In genomic region chr6:137197684-137198645, GRCh38 we compare ENCODE assay signal across 25 cellular contexts. TPM values are rescaled to one million over a fixed set of nuclear protein-coding genes. Genes with fewer than 3 reads are reported as not detected.
"Had no signal": no experiment of that assay in that cellular context is flagged by ENCODE, and none has a peak within 500 bp of the region (broad histone marks: within the 10 kb centered on the region; RNA-seq: fewer than 3 reads in every experiment).

No MANE protein-coding gene starts in this region.

- H3K27ac Mint-ChIP-seq: activated naive CD4-positive, alpha-beta T cell treated with anti-CD3 and anti-CD28 coated beads, Interleukin-2, amount 50 U/mL, for 72 hours; naive thymus-derived CD4-positive, alpha-beta T cell; T-helper 17 cell had no signal

- H3K4me1 ChIP-seq: pancreas, right lobe of liver, tibial artery, uterus had no signal

- H3K4me3 ChIP-seq: pancreas, right lobe of liver, tibial artery, uterus had no signal

- H3K27me3 ChIP-seq: pancreas, right lobe of liver, tibial artery, uterus had no signal

- H3K36me3 ChIP-seq: uterus had no signal

- H3K9me3 Mint-ChIP-seq: activated naive CD4-positive, alpha-beta T cell treated with anti-CD3 and anti-CD28 coated beads, Interleukin-2, amount 50 U/mL, for 72 hours; effector memory CD8-positive, alpha-beta T cell; naive thymus-derived CD4-positive, alpha-beta T cell had no signal

- DNase-seq: activated CD4-positive, alpha-beta T cell treated with anti-CD3 and anti-CD28 coated beads for 1 hour; activated CD4-positive, alpha-beta T cell treated with anti-CD3 and anti-CD28 coated beads, Interleukin-2, amount 50 U/mL, for 48 hours; activated gamma-delta T cell treated with Interleukin-2 at 50 U/mL for 16 hours; amniotic stem cell; effector memory CD8-positive, alpha-beta T cell; foreskin fibroblast; mesendoderm; naive thymus-derived CD4-positive, alpha-beta T cell; pancreas; right lobe of liver; small intestine; stimulated activated CD4-positive, alpha-beta T cell treated with anti-CD3 and anti-CD28 coated beads, Interleukin-15, amount 100 ng/mL, for 24 hours; stimulated activated CD4-positive, alpha-beta T cell treated with anti-CD3 and anti-CD28 coated beads, Interleukin-4, amount 100 ng/mL, for 1 hour; substantia nigra; T-helper 17 cell; tibial artery; uterus had no signal

- FAIRE-seq: pancreas had no signal

- H3K27me3 Mint-ChIP-seq: effector memory CD8-positive, alpha-beta T cell; naive thymus-derived CD4-positive, alpha-beta T cell; T-helper 17 cell had no signal

- H3K9me3 ChIP-seq: pancreas, right lobe of liver, tibial artery, uterus had no signal

- H3K4me3 Mint-ChIP-seq: effector memory CD8-positive, alpha-beta T cell; naive thymus-derived CD4-positive, alpha-beta T cell; T-helper 17 cell had no signal

- H3K27ac ChIP-seq: epithelial cell of prostate, pancreas, right lobe of liver, tibial artery, uterus, VCaP had no signal

- ATAC-seq: activated naive CD4-positive, alpha-beta T cell treated with anti-CD3 and anti-CD28 coated beads, Interleukin-2, amount 50 U/mL, for 72 hours; effector memory CD8-positive, alpha-beta T cell; naive thymus-derived CD4-positive, alpha-beta T cell; pancreas; T-helper 17 cell had no signal

RNA-seq across cellular contexts. Expression of gene IL22RA2, which starts 24.5 kb away (rescaled TPM):
- total RNA-seq: activated naive CD4-positive, alpha-beta T cell treated with anti-CD3 and anti-CD28 coated beads, Interleukin-2, amount 50 U/mL, for 72 hours; dermis microvascular lymphatic vessel endothelial cell; glomerular endothelial cell; mucosa of gallbladder; naive thymus-derived CD4-positive, alpha-beta T cell; pulmonary artery endothelial cell; right lobe of liver; T-helper 17 cell; uterus had no signal
- polyA plus RNA-seq: liver; naive thymus-derived CD4-positive, alpha-beta T cell; pancreas had no signal
